In the genomic region with DNA sequence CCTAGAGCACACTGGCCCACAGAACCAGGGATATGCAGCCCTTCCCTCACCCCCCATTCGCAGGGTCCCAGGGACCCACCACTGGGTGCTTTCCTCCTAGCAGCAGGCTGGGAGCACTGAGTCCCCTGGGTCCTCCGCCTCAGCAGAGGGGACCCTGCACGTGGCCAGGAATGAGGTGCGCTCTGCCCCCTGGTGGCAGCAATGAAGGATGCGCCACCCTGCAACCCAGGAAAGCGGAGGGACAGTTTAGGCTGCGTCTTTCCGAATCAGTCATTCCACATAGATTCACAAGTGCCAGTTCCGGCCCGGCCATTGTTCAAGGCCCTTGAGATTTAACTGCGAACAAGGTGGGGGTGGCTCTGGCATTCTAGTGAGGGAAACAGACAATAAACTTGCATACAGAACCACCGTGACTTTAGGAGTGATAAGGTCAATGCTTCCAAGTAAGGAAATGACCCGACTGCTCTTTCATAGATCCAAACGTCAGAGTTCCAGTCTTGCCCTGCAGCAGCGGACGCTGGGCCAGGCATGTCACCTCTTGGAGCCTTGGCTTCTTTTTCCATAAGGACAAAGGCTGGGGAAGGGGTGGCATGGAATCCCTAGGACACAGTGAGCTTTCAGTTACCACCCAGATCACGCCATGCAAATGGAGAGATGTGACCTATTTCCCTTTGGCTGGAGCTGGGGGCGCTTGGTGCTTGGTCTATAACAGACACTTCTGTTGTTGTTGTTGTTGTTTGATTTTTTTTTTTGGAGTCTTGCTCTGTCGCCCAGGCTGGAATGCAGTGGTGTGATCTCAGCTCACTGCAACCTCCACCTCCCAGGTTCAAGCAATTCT, we compare ENCODE assay signal across 8 cellular contexts. TPM values are rescaled to one million over a fixed set of nuclear protein-coding genes. Genes with fewer than 3 reads are reported as not detected.
A peak's percentile ranks its signal among the peaks of the same experiment; 100 is the strongest.
DNase-seq lines count a peak whose midpoint lies in the region; ATAC-seq and TF ChIP-seq lines count a peak whose summit lies in the region.

No MANE protein-coding gene starts in this region.

- H3K4me2 ChIP-seq in DOHH2 (ENCODE audit: low read length): peak overlapping the region; percentile 66

- H3K9me2 ChIP-seq in DOHH2 (replicated peaks; ENCODE audit: control insufficient read depth, low read length): no peaks in the 10 kb centered on the region

- H3K36me3 Mint-ChIP-seq in activated CD4-positive, alpha-beta T cell treated with anti-CD3 and anti-CD28 coated beads, Interleukin-2, amount 10 ng/mL, durations not matched to agents 7 days and 5 days (ENCODE audit: low read depth): no peaks in the 10 kb centered on the region

- H3K9me3 Mint-ChIP-seq in activated CD4-positive, alpha-beta T cell treated with anti-CD3 and anti-CD28 coated beads, Interleukin-2, amount 10 ng/mL, durations not matched to agents 7 days and 5 days: no peaks in the 10 kb centered on the region

- peak overlapping the region; percentile 57 for H3K4me3 ChIP-seq in DOHH2 (ENCODE audit: low read length)
- H3K4me3 ChIP-seq in dorsolateral prefrontal cortex: peak overlapping the region in 42 of 59 donors; percentile 6 to 54 (median 28)

- H3K27me3 ChIP-seq in DOHH2 (ENCODE audit: control insufficient read depth, low read length) (no peaks in the 10 kb centered on the region), dorsolateral prefrontal cortex (no peaks in the 10 kb centered on the region)

- CTCF ChIA-PET in activated CD4-positive, alpha-beta T cell treated with anti-CD3 and anti-CD28 coated beads, Interleukin-2, amount 10 ng/mL, durations not matched to agents 7 days and 5 days (lab: Charles Lee): interaction anchor here (0.8 to 2.6 kb wide), 4 partner anchors 11 to 58 kb away, joined by 3 to 17 read pairs (median 4); a partner anchor contains a TSS

- H3K27ac Mint-ChIP-seq in activated CD4-positive, alpha-beta T cell treated with anti-CD3 and anti-CD28 coated beads, Interleukin-2, amount 10 ng/mL, durations not matched to agents 7 days and 5 days: peak overlapping the region; percentile 86

- H3K4me1 Mint-ChIP-seq in activated CD4-positive, alpha-beta T cell treated with anti-CD3 and anti-CD28 coated beads, Interleukin-2, amount 10 ng/mL, durations not matched to agents 7 days and 5 days: peaks cover 50% of the 10 kb centered on the region

- intact Hi-C loops in dorsolateral prefrontal cortex (cut with DNase I): loop anchor here (1.0 to 5.0 kb wide), 3 partner anchors 16 to 106 kb away; no protein-coding TSS in a partner anchor

- H4K20me1 ChIP-seq in DOHH2 (ENCODE audit: control insufficient read depth, insufficient read depth, low read depth, low read length): no peaks in the 10 kb centered on the region

- no peak overlapping the region for H3K4me3 Mint-ChIP-seq in activated CD4-positive, alpha-beta T cell treated with anti-CD3 and anti-CD28 coated beads, Interleukin-2, amount 10 ng/mL, durations not matched to agents 7 days and 5 days

- POLR2A ChIA-PET in activated CD4-positive, alpha-beta T cell treated with anti-CD3 and anti-CD28 coated beads, Interleukin-2, amount 10 ng/mL, durations not matched to agents 7 days and 5 days (lab: Charles Lee): no interaction called here

- H3K79me2 ChIP-seq in DOHH2 (ENCODE audit: control insufficient read depth, low read length): no peaks in the 10 kb centered on the region

- no peaks in the 10 kb centered on the region for H3K9me3 ChIP-seq in DOHH2 (ENCODE audit: control insufficient read depth, insufficient read depth, low read length)

- ATAC-seq in HG03108 (IDR thresholded peaks at IDR 0.05; ENCODE audit: unreplicated experiment) (peak; percentile 65), HG03196 (IDR thresholded peaks at IDR 0.05; ENCODE audit: unreplicated experiment) (no peak)

- H3K27ac ChIP-seq in DOHH2 (ENCODE audit: low read depth, low read length) (no peak overlapping the region), dorsolateral prefrontal cortex (peak overlapping the region in 23 of 59 donors; percentile 1 to 77 (median 32))

- no peaks in the 10 kb centered on the region for H3F3A ChIP-seq in DOHH2 (ENCODE audit: control insufficient read depth, insufficient read depth)

- H3K36me3 ChIP-seq in DOHH2 (ENCODE audit: control insufficient read depth, low read length): no peaks in the 10 kb centered on the region

- DNase-seq in NCI-H526 (lab: John Stamatoyannopoulos, UW) (peak; percentile 66 to 92), dorsolateral prefrontal cortex (peak; percentile 70 to 90 (median 76)), lung microvascular endothelial cell (ENCODE audit: low read depth in 2 of 2) (peak; percentile 69 to 79)
- DNase-seq in activated CD4-positive, alpha-beta T cell treated with anti-CD3 and anti-CD28 coated beads, Interleukin-2, amount 10 ng/mL, durations not matched to agents 7 days and 5 days: peak; percentile 79
- DNase-seq in stimulated activated CD8-positive, alpha-beta memory T cell treated with anti-CD3 and anti-CD28 coated beads, Interleukin-12 subunit alpha, Interleukin-12 subunit beta, amount 100 ng/mL, for 1 hour (ENCODE audit: low read depth): peak; percentile 67

- H3K4me1 ChIP-seq in DOHH2 (ENCODE audit: control insufficient read depth, low read length): peaks cover 44% of the 10 kb centered on the region

- TF ChIP-seq CTCF in DOHH2 (IDR thresholded peaks at IDR 0.05; ENCODE audit: low read depth, low read length, poor library complexity, severe bottlenecking): peak; percentile 94
- peak; percentile 88 to 98 (median 97) for TF ChIP-seq CTCF in dorsolateral prefrontal cortex (IDR thresholded peaks at IDR 0.05 in 54 of 56, conservative IDR thresholded peaks at IDR 0.05 in 2 of 56; ENCODE audit: low read depth in 1 of 56, partially characterized antibody in 56 of 56)

- no peaks in the 10 kb centered on the region for H3K27me3 Mint-ChIP-seq in activated CD4-positive, alpha-beta T cell treated with anti-CD3 and anti-CD28 coated beads, Interleukin-2, amount 10 ng/mL, durations not matched to agents 7 days and 5 days

RNA-seq across cellular contexts. Expression of a gene that starts 7.7 kb away (rescaled TPM):
- 1 to 10 TPM; 1.1 to 1.6 TPM for total RNA-seq in activated CD4-positive, alpha-beta T cell treated with anti-CD3 and anti-CD28 coated beads, Interleukin-2, amount 10 ng/mL, durations not matched to agents 7 days and 5 days
- total RNA-seq in dorsolateral prefrontal cortex: 10 to 100 TPM in 107 of 120 experiments, 1 to 10 TPM in 13; 4.0 to 30.0 (median 14.9) TPM
- 2.8 and 3.5 TPM in 2 replicates for total RNA-seq in lung microvascular endothelial cell

RNA-seq across cellular contexts. Expression of a gene that starts 11.7 kb away (rescaled TPM):
- 1 to 10 TPM; 2.4 to 2.5 TPM for total RNA-seq in activated CD4-positive, alpha-beta T cell treated with anti-CD3 and anti-CD28 coated beads, Interleukin-2, amount 10 ng/mL, durations not matched to agents 7 days and 5 days
- 1 to 10 TPM in 105 of 120 experiments, under 1 TPM in 15; 0.45 to 6.5 (median 1.9) TPM for total RNA-seq in dorsolateral prefrontal cortex
- total RNA-seq in lung microvascular endothelial cell: under 0.01 TPM in 2 replicates

RNA-seq across cellular contexts. Expression of a gene that starts 16.4 kb away (rescaled TPM):
- 10 to 100 TPM; 47.4 to 48.0 TPM for total RNA-seq in activated CD4-positive, alpha-beta T cell treated with anti-CD3 and anti-CD28 coated beads, Interleukin-2, amount 10 ng/mL, durations not matched to agents 7 days and 5 days
- total RNA-seq in dorsolateral prefrontal cortex (10 to 100 TPM; 10.3 to 25.1 (median 16.2) TPM), lung microvascular endothelial cell (49.7 and 54.6 TPM in 2 replicates)

RNA-seq across cellular contexts. Expression of a gene that starts 18.9 kb away (rescaled TPM):
- 1 to 10 TPM; 8.5 to 9.4 TPM for total RNA-seq in activated CD4-positive, alpha-beta T cell treated with anti-CD3 and anti-CD28 coated beads, Interleukin-2, amount 10 ng/mL, durations not matched to agents 7 days and 5 days
- total RNA-seq in dorsolateral prefrontal cortex: 100 to 1,000 TPM; 105 to 293 (median 220) TPM
- 16.1 and 19.8 TPM in 2 replicates for total RNA-seq in lung microvascular endothelial cell

RNA-seq across cellular contexts. Expression of a gene that starts 36.8 kb away (rescaled TPM):
- not detected for total RNA-seq in activated CD4-positive, alpha-beta T cell treated with anti-CD3 and anti-CD28 coated beads, Interleukin-2, amount 10 ng/mL, durations not matched to agents 7 days and 5 days
- 100 to 1,000 TPM in 2 of 120 experiments, 10 to 100 TPM in 118; 29.6 to 145 (median 58.1) TPM for total RNA-seq in dorsolateral prefrontal cortex
- total RNA-seq in lung microvascular endothelial cell: under 0.01 TPM in 1 of 2 replicates, not detected in the other
